8 cellular contexts compared by ENCODE assay signal in genomic region chr12:1795785-1796514, GRCh38.
DNase-seq lines count a peak whose midpoint lies in the region; ATAC-seq and TF ChIP-seq lines count a peak whose summit lies in the region.

No MANE protein-coding gene starts in this region.

- ATAC-seq in GM18867 (IDR thresholded peaks at IDR 0.05; ENCODE audit: unreplicated experiment) (peak; percentile 89), HG03095 (IDR thresholded peaks at IDR 0.05; ENCODE audit: unreplicated experiment) (peak; percentile 91)
- ATAC-seq in activated CD4-positive, CD25-positive, alpha-beta regulatory T cell treated with anti-CD3 and anti-CD28 coated beads, Interleukin-2, amount 50 U/mL, for 24 hours: peak; percentile 98 to 99
- ATAC-seq in central memory CD8-positive, alpha-beta T cell (replicated peaks; ENCODE audit: extremely low read depth, poor library complexity, severe bottlenecking): peak; percentile 96

- peak overlapping the region; percentile 74 for H3K27ac Mint-ChIP-seq in central memory CD8-positive, alpha-beta T cell (ENCODE audit: low read depth)

- DNase-seq in AG09319 (ENCODE audit: extremely low read depth, low read depth) (peak; percentile 71), NCI-H2227 (lab: John Stamatoyannopoulos, UW; ENCODE audit: unreplicated experiment) (peak; percentile 56), kidney glomerular epithelial cell (lab: John Stamatoyannopoulos, UW) (peak; percentile 76)
- DNase-seq in central memory CD8-positive, alpha-beta T cell (ENCODE audit: low spot score in 2 of 2): peak; percentile 90 to 91
- peak; percentile 89 to 90 for DNase-seq in stimulated activated CD4-positive, alpha-beta T cell treated with anti-CD3 and anti-CD28 coated beads, Interleukin-1b, Interleukin-23, amount 100 ng/mL, for 1 hour (ENCODE audit: low read depth in 2 of 2)

- H3K36me3 Mint-ChIP-seq in central memory CD8-positive, alpha-beta T cell (ENCODE audit: insufficient read depth): peaks cover 3% of the 10 kb centered on the region

- no peaks in the 10 kb centered on the region for H3K9me3 Mint-ChIP-seq in central memory CD8-positive, alpha-beta T cell

- peak overlapping the region; percentile 83 for H3K4me3 Mint-ChIP-seq in central memory CD8-positive, alpha-beta T cell

- H3K4me1 Mint-ChIP-seq in central memory CD8-positive, alpha-beta T cell: peaks cover 30% of the 10 kb centered on the region

- H3K27me3 Mint-ChIP-seq in central memory CD8-positive, alpha-beta T cell: no peaks in the 10 kb centered on the region

- peak; percentile 56 for TF ChIP-seq CTCF in AG09319 (IDR thresholded peaks at IDR 0.05; ENCODE audit: low read depth, low read length)

Comparison
In these comparisons a context has a peak if more than half of its experiments do, and no peak if none do; other contexts are left out.
1. Peak in every context shown above with its lines: DNase-seq and ATAC-seq.